ENCODE assay signal across 21 cellular contexts in the genomic region with DNA sequence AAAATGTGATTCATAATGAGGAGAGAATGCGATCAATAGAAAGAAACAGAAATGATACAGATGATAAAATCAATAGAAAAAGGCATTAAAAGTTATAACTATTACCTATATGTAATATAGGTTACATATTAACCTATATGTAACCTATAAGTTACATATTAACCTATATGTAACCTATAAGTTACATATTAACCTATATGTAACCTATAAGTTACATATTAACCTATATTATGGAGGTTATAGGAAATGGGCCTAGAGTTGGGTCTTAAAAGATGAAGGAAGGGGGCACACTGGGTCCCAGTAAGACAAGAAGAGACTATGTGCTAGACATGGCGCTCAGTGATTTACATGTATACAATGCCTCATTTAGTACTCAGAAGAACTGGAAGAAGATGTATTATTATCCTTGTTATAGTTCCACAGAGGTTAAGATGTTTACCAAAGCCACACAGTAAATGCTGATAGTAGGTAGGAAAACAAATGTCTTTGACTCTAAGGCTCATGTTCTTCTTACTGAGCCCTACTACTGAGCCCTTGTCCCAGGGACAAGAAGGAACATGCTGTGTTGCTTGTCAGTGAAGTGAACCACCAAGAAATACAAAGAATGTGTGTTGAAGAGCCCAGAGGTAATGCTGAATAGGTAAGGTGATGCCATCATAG.
"Had no signal": no experiment of that assay in that cellular context is flagged by ENCODE, and none has a peak within 500 bp of the region (broad histone marks: within the 10 kb centered on the region; RNA-seq: fewer than 3 reads in every experiment).

No MANE protein-coding gene starts in this region.

- H3K4me1 ChIP-seq: gastrocnemius medialis, pancreas, right lobe of liver, suprapubic skin, upper lobe of right lung, uterus had no signal

- H3K27me3 ChIP-seq: gastrocnemius medialis, neutrophil, pancreas, right lobe of liver, suprapubic skin, transverse colon, upper lobe of right lung, uterus had no signal

- H3K4me3 ChIP-seq: dorsolateral prefrontal cortex, gastrocnemius medialis, lung, pancreas, right lobe of liver, suprapubic skin, transverse colon, upper lobe of right lung, uterus had no signal

- ATAC-seq: gastrocnemius medialis; left lobe of liver; natural killer cell treated with Interleukin-12 subunit alpha and Interleukin-12 subunit beta and Interleukin-15 and Interleukin-18, amount 100 ng/mL, for 72 hours; pancreas; right lobe of liver; stimulated activated naive CD8-positive, alpha-beta T cell treated with anti-CD3 and anti-CD28 coated beads, Interleukin-15, amount 100 ng/mL, for 72 hours; upper lobe of right lung had no signal

- DNase-seq: dorsolateral prefrontal cortex; effector CD4-positive, alpha-beta T cell; gastrocnemius medialis; head of caudate nucleus; islet precursor cell; naive B cell; pancreas; right lobe of liver; small intestine; stimulated activated CD4-positive, alpha-beta T cell treated with anti-CD3 and anti-CD28 coated beads, Interleukin-15, amount 100 ng/mL, for 24 hours; stimulated activated CD4-positive, alpha-beta T cell treated with anti-CD3 and anti-CD28 coated beads, Interleukin-2, amount 100 ng/mL, for 48 hours; stimulated activated naive CD4-positive, alpha-beta T cell; stimulated activated naive CD8-positive, alpha-beta T cell treated with anti-CD3 and anti-CD28 coated beads, Interleukin-15, amount 100 ng/mL, for 72 hours; transverse colon; upper lobe of right lung; uterus had no signal

- H3K36me3 ChIP-seq: gastrocnemius medialis, neutrophil, pancreas, right lobe of liver, suprapubic skin, transverse colon, upper lobe of right lung, uterus had no signal

- H3K27ac ChIP-seq: dorsolateral prefrontal cortex, gastrocnemius medialis, neutrophil, pancreas, right lobe of liver, suprapubic skin, transverse colon, upper lobe of right lung, uterus had no signal

- H3K9me3 ChIP-seq: gastrocnemius medialis, neutrophil, pancreas, right lobe of liver, suprapubic skin, transverse colon, upper lobe of right lung, uterus had no signal
